Comparison of ENCODE assay signal across 19 cellular contexts in the genomic region with DNA sequence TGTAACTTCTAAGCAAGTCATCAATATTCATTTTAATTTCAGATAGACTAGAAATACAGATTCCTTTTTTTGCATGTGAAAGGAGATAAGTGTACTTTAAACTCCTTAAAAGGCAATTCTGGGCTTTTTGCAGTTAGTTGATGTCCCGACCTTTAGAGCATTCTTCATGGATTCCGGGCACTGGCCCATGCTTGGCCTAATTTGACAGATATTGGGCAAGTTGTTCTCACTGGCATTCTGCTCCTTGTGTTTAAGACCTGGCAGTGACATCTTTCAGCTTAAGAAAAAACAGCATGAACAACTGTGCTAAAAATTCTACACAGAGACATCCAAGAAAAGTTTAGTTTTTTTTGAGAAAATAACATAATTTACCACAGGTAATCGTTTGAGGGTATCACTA.
"Had no signal": no experiment of that assay in that cellular context is flagged by ENCODE, and none has a peak within 500 bp of the region (broad histone marks: within the 10 kb centered on the region; RNA-seq: fewer than 3 reads in every experiment).

No MANE protein-coding gene starts in this region.

- H3K27ac Mint-ChIP-seq: activated naive CD4-positive, alpha-beta T cell treated with anti-CD3 and anti-CD28 coated beads, Interleukin-2, amount 50 U/mL, for 24 hours; nephron progenitor cell; stimulated activated memory B cell treated with anti-CD40 and anti-IgM and Interleukin-4, amounts not matched to agents 10 μg/mL and 1 μg/mL and 100 μg/mL, for 72 hours had no signal

- H3K4me1 Mint-ChIP-seq: activated naive CD4-positive, alpha-beta T cell treated with anti-CD3 and anti-CD28 coated beads, Interleukin-2, amount 50 U/mL, for 24 hours; central memory CD8-positive, alpha-beta T cell; nephron progenitor cell; stimulated activated memory B cell treated with anti-CD40 and anti-IgM and Interleukin-4, amounts not matched to agents 10 μg/mL and 1 μg/mL and 100 μg/mL, for 72 hours had no signal

- H3K27me3 ChIP-seq: breast epithelium, esophagus squamous epithelium, stomach, transverse colon, uterus had no signal

- H3K27ac ChIP-seq: breast epithelium, coronary artery, esophagus squamous epithelium, left ventricle myocardium inferior, stomach, transverse colon, uterus had no signal

- H3K4me3 ChIP-seq: breast epithelium, coronary artery, esophagus squamous epithelium, left ventricle myocardium inferior, stomach, transverse colon, uterus had no signal

- H3K4me1 ChIP-seq: breast epithelium, esophagus squamous epithelium, left ventricle myocardium inferior, stomach, transverse colon, uterus had no signal

- ATAC-seq: sciatic nerve; stimulated activated memory B cell treated with anti-CD40 and anti-IgM and Interleukin-4, amounts not matched to agents 10 μg/mL and 1 μg/mL and 100 μg/mL, for 72 hours had no signal

- H3K9me3 Mint-ChIP-seq: activated naive CD4-positive, alpha-beta T cell treated with anti-CD3 and anti-CD28 coated beads, Interleukin-2, amount 50 U/mL, for 24 hours; central memory CD8-positive, alpha-beta T cell; nephron progenitor cell; stimulated activated memory B cell treated with anti-CD40 and anti-IgM and Interleukin-4, amounts not matched to agents 10 μg/mL and 1 μg/mL and 100 μg/mL, for 72 hours had no signal

- H3K4me3 Mint-ChIP-seq: activated naive CD4-positive, alpha-beta T cell treated with anti-CD3 and anti-CD28 coated beads, Interleukin-2, amount 50 U/mL, for 24 hours; central memory CD8-positive, alpha-beta T cell; nephron progenitor cell; stimulated activated memory B cell treated with anti-CD40 and anti-IgM and Interleukin-4, amounts not matched to agents 10 μg/mL and 1 μg/mL and 100 μg/mL, for 72 hours had no signal

- DNase-seq: activated CD4-positive, alpha-beta T cell treated with anti-CD3 and anti-CD28 coated beads for 1 hour; activated gamma-delta T cell treated with Interleukin-2 at 50 U/mL for 16 hours; activated T-cell treated with anti-CD3 and anti-CD28 coated beads, Interleukin-2, amount 50 U/mL, for 1 hour; aorta; esophagus squamous epithelium; left ventricle myocardium inferior; mammary epithelial cell; nephron progenitor cell; occipital lobe; small intestine; stomach; transverse colon; uterus had no signal

- H3K36me3 Mint-ChIP-seq: activated naive CD4-positive, alpha-beta T cell treated with anti-CD3 and anti-CD28 coated beads, Interleukin-2, amount 50 U/mL, for 24 hours; stimulated activated memory B cell treated with anti-CD40 and anti-IgM and Interleukin-4, amounts not matched to agents 10 μg/mL and 1 μg/mL and 100 μg/mL, for 72 hours had no signal

- H3K27me3 Mint-ChIP-seq: activated naive CD4-positive, alpha-beta T cell treated with anti-CD3 and anti-CD28 coated beads, Interleukin-2, amount 50 U/mL, for 24 hours; central memory CD8-positive, alpha-beta T cell; stimulated activated memory B cell treated with anti-CD40 and anti-IgM and Interleukin-4, amounts not matched to agents 10 μg/mL and 1 μg/mL and 100 μg/mL, for 72 hours had no signal

- H3K36me3 ChIP-seq: breast epithelium, esophagus squamous epithelium, left ventricle myocardium inferior, stomach, transverse colon, uterus had no signal

- H3K9me3 ChIP-seq: breast epithelium, esophagus squamous epithelium, left ventricle myocardium inferior, stomach, transverse colon, uterus had no signal
